In genomic region chr1:29282924-29283803, GRCh38 we compare ENCODE assay signal across 8 cellular contexts. TPM values are rescaled to one million over a fixed set of nuclear protein-coding genes. Genes with fewer than 3 reads are reported as not detected.
DNase-seq lines count a peak whose midpoint lies in the region; ATAC-seq and TF ChIP-seq lines count a peak whose summit lies in the region.

No MANE protein-coding gene starts in this region.

- DNase-seq in BE2C, result peak; percentile 81
- DNase-seq in GM23248, result peak; percentile 19
- DNase-seq in SK-N-MC (ENCODE audit: low read depth, low spot score), result peak; percentile 79
- peak; percentile 37 for DNase-seq in fibroblast of peridontal ligament (ENCODE audit: extremely low read depth)
- peak; percentile 91 for DNase-seq in osteoblast (ENCODE audit: insufficient read length, low spot score, missing footprints)
- DNase-seq in SHP77 treated with DMSO at 0.1 percent for 48 hours (lab: John Stamatoyannopoulos, UW), result no peak

- 48 to 59% methylated on average over 8 to 16 of the region's 16 CpGs for WGBS in GM23248 (ENCODE audit: low coverage in 1 of 2, low lambda C conversion rate in 2 of 2, missing lambda C conversion rate in 2 of 2), 2 experiments

- H3K27ac ChIP-seq in GM23248 (no peak overlapping the region), SK-N-MC (0 out of 2 replicates have a peak overlapping the region, but pooled peaks have one; percentile 21), osteoblast (ENCODE audit: low read depth, low read length) (no peak overlapping the region)

- H4K20me1 ChIP-seq in GM23248 (ENCODE audit: insufficient read depth) (no peaks in the 10 kb centered on the region), osteoblast (ENCODE audit: insufficient read depth, low read length) (no peaks in the 10 kb centered on the region)

- no peak overlapping the region for H3K4me3 ChIP-seq in BE2C (ENCODE audit: low read depth, low read length)
- H3K4me3 ChIP-seq in GM23248, result no peak overlapping the region
- peak overlapping the region; percentile 56 for H3K4me3 ChIP-seq in SK-N-MC
- H3K4me3 ChIP-seq in osteoblast (ENCODE audit: insufficient read depth, low read length), result no peak overlapping the region

- H3K4me2 ChIP-seq in GM23248 (ENCODE audit: unreplicated experiment) (no peak overlapping the region), osteoblast (ENCODE audit: insufficient read depth, low read length) (no peak overlapping the region)

- ATAC-seq in HG03354 (IDR thresholded peaks at IDR 0.05; ENCODE audit: poor library complexity, severe bottlenecking, unreplicated experiment) (no peak), HG02610 (IDR thresholded peaks at IDR 0.05; ENCODE audit: unreplicated experiment) (no peak)

- H3K27me3 ChIP-seq in BE2C (no peaks in the 10 kb centered on the region), GM23248 (replicated peaks; ENCODE audit: insufficient read depth) (no peaks in the 10 kb centered on the region), osteoblast (ENCODE audit: insufficient read depth, low read length) (no peaks in the 10 kb centered on the region)

- TF ChIP-seq CTCF in BE2C (IDR thresholded peaks at IDR 0.05; ENCODE audit: low read depth, low read length) (no peak), osteoblast (IDR thresholded peaks at IDR 0.05; ENCODE audit: extremely low read depth, low read depth, low read length) (no peak)

- no peak overlapping the region for H3K9ac ChIP-seq in GM23248
- H3K9ac ChIP-seq in SK-N-MC (ENCODE audit: insufficient read length), result no peak overlapping the region

- H3K9me3 ChIP-seq in BE2C (no peaks in the 10 kb centered on the region), GM23248 (ENCODE audit: low read depth) (no peaks in the 10 kb centered on the region), SK-N-MC (ENCODE audit: low read depth, low read length) (no peaks in the 10 kb centered on the region), osteoblast (ENCODE audit: low read depth, low read length) (no peaks in the 10 kb centered on the region)

- 0 out of 2 replicates have a peak, but pooled peaks cover 5% of the 10 kb centered on the region for H3K36me3 ChIP-seq in BE2C
- H3K36me3 ChIP-seq in GM23248 (ENCODE audit: low read depth), result no peaks in the 10 kb centered on the region
- H3K36me3 ChIP-seq in SK-N-MC (ENCODE audit: insufficient read depth, low read length), result no peaks in the 10 kb centered on the region
- H3K36me3 ChIP-seq in osteoblast (ENCODE audit: insufficient read depth, low read length), result no peaks in the 10 kb centered on the region

- H3K4me1 ChIP-seq in BE2C, result peaks cover 3% of the 10 kb centered on the region; the same call in 1 of the 2 replicates
- peaks cover 10% of the 10 kb centered on the region for H3K4me1 ChIP-seq in GM23248 (ENCODE audit: insufficient read depth)
- peaks cover 12% of the 10 kb centered on the region for H3K4me1 ChIP-seq in osteoblast (ENCODE audit: insufficient read depth, low read length)

- H3K79me2 ChIP-seq in GM23248 (ENCODE audit: insufficient read depth) (no peaks in the 10 kb centered on the region), osteoblast (ENCODE audit: insufficient read depth, low read length) (no peaks in the 10 kb centered on the region)

- H2AFZ ChIP-seq in GM23248 (no peak overlapping the region), osteoblast (ENCODE audit: low read length) (no peak overlapping the region)

- no peaks in the 10 kb centered on the region for H3F3A ChIP-seq in GM23248 (ENCODE audit: insufficient read depth)

- in situ Hi-C loops in GM23248 (cut with MboI), result no loop called here

- no peaks in the 10 kb centered on the region for H3K9me2 ChIP-seq in GM23248 (ENCODE audit: insufficient read depth)

RNA-seq across cellular contexts. Expression of gene PTPRU, which starts 46.8 kb away (rescaled TPM):
- 23.9 TPM for polyA plus RNA-seq in BE2C (2012; ENCODE audit: insufficient read depth, insufficient read length, low read depth)
- total RNA-seq in GM23248 (2014; rRNA removed; shearing (Covaris generic)), result 16.8 and 18.0 TPM in 2 replicates
- 6.0 and 6.2 TPM in 2 replicates for polyA plus RNA-seq in GM23248 (2016; fragmentation: Nextera tagmentation; extraction: Ambion mirVana)
- total RNA-seq in osteoblast, result 9.4 and 16.2 TPM in 2 replicates

RNA-seq across cellular contexts. Expression of gene MECR, which starts 52.4 kb away (rescaled TPM):
- 23.6 TPM for polyA plus RNA-seq in BE2C (2012; ENCODE audit: insufficient read depth, insufficient read length, low read depth)
- total RNA-seq in GM23248 (2014; rRNA removed; shearing (Covaris generic)), result 19.1 and 23.6 TPM in 2 replicates
- polyA plus RNA-seq in GM23248 (2016; fragmentation: Nextera tagmentation; extraction: Ambion mirVana), result 43.3 and 48.2 TPM in 2 replicates
- total RNA-seq in osteoblast, result 23.5 and 25.6 TPM in 2 replicates
